1 cellular context compared by ENCODE assay signal in genomic region chr16:65745-66144, GRCh38.
TF ChIP-seq lines count a peak whose summit lies in the region.

No MANE protein-coding gene starts in this region.

TF ChIP-seq in K562, 482 proteins besides CTCF, POLR2A, EP300 and RAD21 (continues in another document):
- 0 out of 2 replicates have a peak, but pooled peaks have one; percentile 27 for TF ChIP-seq SMAD4 (CRISPR knock-in tag; conservative IDR thresholded peaks at IDR 0.05)
- TF ChIP-seq ZNF212 (CRISPR knock-in tag; IDR thresholded peaks at IDR 0.05): no peak
- TF ChIP-seq HEY1 (CRISPR knock-in tag; IDR thresholded peaks at IDR 0.05; ENCODE audit: borderline replicate concordance): no peak
- peak; percentile 39 for TF ChIP-seq NFIC (IDR thresholded peaks at IDR 0.05)
- TF ChIP-seq SMC3 (conservative IDR thresholded peaks at IDR 0.05; ENCODE audit: insufficient read depth, low read depth, low read length): peak; percentile 99
- TF ChIP-seq AFF4 (CRISPR knock-in tag; IDR thresholded peaks at IDR 0.05): 0 out of 2 replicates have a peak, but pooled peaks have one; percentile 25
- TF ChIP-seq NFE2 (IDR thresholded peaks at IDR 0.05; ENCODE audit: low read depth): peak; percentile 40; the same call in 1 of the 2 replicates
- TF ChIP-seq VEZF1 (CRISPR knock-in tag; IDR thresholded peaks at IDR 0.05): peak; percentile 12; the same call in 1 of the 2 replicates
- no peak for TF ChIP-seq ID3 (CRISPR knock-in tag; IDR thresholded peaks at IDR 0.05)
- 0 out of 2 replicates have a peak, but pooled peaks have one; percentile 37 for TF ChIP-seq ID3 (tag; IDR thresholded peaks at IDR 0.05)
- peak; percentile 97 for TF ChIP-seq STAG1 (CRISPR knock-in tag; IDR thresholded peaks at IDR 0.05; ENCODE audit: borderline replicate concordance)
- TF ChIP-seq ATF1 (CRISPR knock-in tag; IDR thresholded peaks at IDR 0.05): no peak
- TF ChIP-seq ATF1 (tag; IDR thresholded peaks at IDR 0.05): peak; percentile 36; the same call in 1 of the 2 replicates
- TF ChIP-seq CTBP1 (IDR thresholded peaks at IDR 0.05; ENCODE audit: borderline replicate concordance): peak; percentile 68
- TF ChIP-seq MNT (conservative IDR thresholded peaks at IDR 0.05): peak in 1 of 2 experiments; percentile 27; a peak in 1 of 4 replicates
- 0 out of 2 replicates have a peak, but pooled peaks have one; percentile 43 for TF ChIP-seq L3MBTL2 (IDR thresholded peaks at IDR 0.05)
- TF ChIP-seq MAZ (CRISPR knock-in tag; conservative IDR thresholded peaks at IDR 0.05 in 1 of 2, IDR thresholded peaks at IDR 0.05 in 1 of 2): peak; percentile 47 to 71; a peak in 3 of 4 replicates
- 0 out of 2 replicates have a peak, but pooled peaks have one; percentile 32 for TF ChIP-seq REST (CRISPR knock-in tag; IDR thresholded peaks at IDR 0.05; ENCODE audit: low read depth)
- peak; percentile 71; the same call in 1 of the 2 replicates for TF ChIP-seq KDM2B (CRISPR knock-in tag; IDR thresholded peaks at IDR 0.05)
- no peak for TF ChIP-seq ARID1B (IDR thresholded peaks at IDR 0.05)
- TF ChIP-seq ZBTB11 (CRISPR knock-in tag; IDR thresholded peaks at IDR 0.05): 0 out of 6 replicates have a peak, but pooled peaks of 1 of the 3 experiments have one; percentile 20
- 0 out of 2 replicates have a peak, but pooled peaks have one; percentile 25 for TF ChIP-seq ATF7 (IDR thresholded peaks at IDR 0.05)
- TF ChIP-seq HDAC8 (tag; IDR thresholded peaks at IDR 0.05): 0 out of 2 replicates have a peak, but pooled peaks have one; percentile 30
- TF ChIP-seq BHLHE40 (IDR thresholded peaks at IDR 0.05; ENCODE audit: low read length): peak; percentile 18; the same call in 1 of the 2 replicates
- TF ChIP-seq TFAP4 (CRISPR knock-in tag; IDR thresholded peaks at IDR 0.05; ENCODE audit: borderline replicate concordance): peak; percentile 87
- TF ChIP-seq ZNF197 (CRISPR knock-in tag; IDR thresholded peaks at IDR 0.05; ENCODE audit: low read depth): no peak
- TF ChIP-seq RNF2 (IDR thresholded peaks at IDR 0.05): no peak
- peak; percentile 71; the same call in 1 of the 2 replicates for TF ChIP-seq ZKSCAN1 (IDR thresholded peaks at IDR 0.05; ENCODE audit: low read depth, low read length)
- peak; percentile 32; the same call in 1 of the 2 replicates for TF ChIP-seq ZBTB7A (IDR thresholded peaks at IDR 0.05; ENCODE audit: borderline replicate concordance, control insufficient read depth, low read depth, low read length)
- TF ChIP-seq HNRNPK (IDR thresholded peaks at IDR 0.05; ENCODE audit: low read depth, low read length, poor library complexity, severe bottlenecking): no peak
- peak; percentile 88; the same call in 1 of the 2 replicates for TF ChIP-seq HNRNPL (IDR thresholded peaks at IDR 0.05; ENCODE audit: low read depth, low read length)
- no peak for TF ChIP-seq THAP7 (CRISPR knock-in tag; IDR thresholded peaks at IDR 0.05)
- 0 out of 2 replicates have a peak, but pooled peaks have one; percentile 6 for TF ChIP-seq MAFG (tag; conservative IDR thresholded peaks at IDR 0.05)
- TF ChIP-seq NCOA1 (IDR thresholded peaks at IDR 0.05; ENCODE audit: low read depth): no peak
- no peak for TF ChIP-seq ZBTB2 (IDR thresholded peaks at IDR 0.05)
- 0 out of 4 replicates have a peak, but pooled peaks of 1 of the 2 experiments have one; percentile 9 for TF ChIP-seq NRF1 (conservative IDR thresholded peaks at IDR 0.05 in 1 of 2, IDR thresholded peaks at IDR 0.05 in 1 of 2)
- no peak for TF ChIP-seq ATF3 (IDR thresholded peaks at IDR 0.05)
- no peak for TF ChIP-seq ATF3 (CRISPR knock-in tag; conservative IDR thresholded peaks at IDR 0.05)
- TF ChIP-seq JUND (IDR thresholded peaks at IDR 0.05; ENCODE audit: borderline replicate concordance, low read depth, low read length): peak; percentile 57
- TF ChIP-seq JUND (tag; IDR thresholded peaks at IDR 0.05; ENCODE audit: borderline replicate concordance, low read depth, low read length): no peak; the same call in 2 of the 3 replicates
- TF ChIP-seq HMG20A (CRISPR knock-in tag; conservative IDR thresholded peaks at IDR 0.05): no peak
- no peak for TF ChIP-seq PHF8 (IDR thresholded peaks at IDR 0.05; ENCODE audit: borderline replicate concordance, low read length)
- TF ChIP-seq ARID2 (IDR thresholded peaks at IDR 0.05): peak; percentile 84
- no peak for TF ChIP-seq GABPA (tag; conservative IDR thresholded peaks at IDR 0.05; ENCODE audit: low read depth)
- 0 out of 2 replicates have a peak, but pooled peaks have one; percentile 51 for TF ChIP-seq ZNF24 (IDR thresholded peaks at IDR 0.05)
